18 cellular contexts compared by ENCODE assay signal in the genomic region with DNA sequence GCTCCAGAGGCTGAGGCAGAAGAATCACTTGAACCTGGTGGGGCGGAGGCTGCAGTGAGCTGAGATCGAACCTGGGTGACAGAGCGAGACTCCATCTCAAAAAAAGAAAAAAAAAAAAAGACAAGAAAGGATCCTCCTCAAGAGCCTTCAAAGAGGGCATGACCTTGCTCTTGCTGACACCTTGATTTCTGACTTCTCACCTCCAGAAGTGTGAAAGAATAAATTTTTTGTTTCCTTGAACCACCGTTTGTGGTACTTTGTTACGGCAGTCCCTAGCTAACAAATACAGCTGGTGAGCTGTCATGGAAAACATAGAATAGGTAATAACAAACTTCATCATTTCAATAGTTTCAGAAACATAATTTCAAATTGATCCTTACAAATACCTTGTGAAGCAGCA. TPM values are rescaled to one million over a fixed set of nuclear protein-coding genes. Genes with fewer than 3 reads are reported as not detected.
DNase-seq lines count a peak whose midpoint lies in the region; ATAC-seq and TF ChIP-seq lines count a peak whose summit lies in the region.
"Had no signal": no experiment of that assay in that cellular context is flagged by ENCODE, and none has a peak within 500 bp of the region (broad histone marks: within the 10 kb centered on the region; RNA-seq: fewer than 3 reads in every experiment).

No MANE protein-coding gene starts in this region.

- H3K27ac Mint-ChIP-seq in activated T-cell treated with anti-CD3 and anti-CD28 coated beads, Interleukin-2, amount 50 U/mL, for 24 hours: peak overlapping the region; percentile 67
- peak overlapping the region; percentile 79 to 99 (median 96) for H3K27ac Mint-ChIP-seq in CD8-positive, alpha-beta memory T cell
- H3K27ac Mint-ChIP-seq in brain: no peak overlapping the region
- peak overlapping the region in 2 of 3 experiments; percentile 20 to 41 for H3K27ac Mint-ChIP-seq in nephron

- no peak overlapping the region for H3K27ac ChIP-seq in CD8-positive, alpha-beta memory T cell (ENCODE audit: low read depth, low read length)
- H3K27ac ChIP-seq: C4-2B, KMS-11 had no signal

- H3K9me3 Mint-ChIP-seq in activated T-cell treated with anti-CD3 and anti-CD28 coated beads, Interleukin-2, amount 50 U/mL, for 24 hours: no peaks in the 10 kb centered on the region
- no peaks in the 10 kb centered on the region for H3K9me3 Mint-ChIP-seq in CD8-positive, alpha-beta memory T cell
- no peaks in the 10 kb centered on the region for H3K9me3 Mint-ChIP-seq in brain
- H3K9me3 Mint-ChIP-seq in nephron: no peaks in the 10 kb centered on the region

- no peak overlapping the region for H3K4me3 ChIP-seq in CD8-positive, alpha-beta memory T cell (ENCODE audit: low read length)
- H3K4me3 ChIP-seq: MG63 had no signal

- TF ChIP-seq CTCF in brain (conservative IDR thresholded peaks at IDR 0.05) (no peak), nephron (IDR thresholded peaks at IDR 0.05; ENCODE audit: unreplicated experiment in 3 of 3) (no peak)

- CTCF ChIA-PET in CD8-positive, alpha-beta memory T cell (lab: Charles Lee): no interaction called here

- H3K4me1 Mint-ChIP-seq in activated T-cell treated with anti-CD3 and anti-CD28 coated beads, Interleukin-2, amount 50 U/mL, for 24 hours (ENCODE audit: low read depth): peaks cover 38% of the 10 kb centered on the region
- H3K4me1 Mint-ChIP-seq in CD8-positive, alpha-beta memory T cell: peaks cover 42 to 48% (median 44%) of the 10 kb centered on the region in 3 donors
- H3K4me1 Mint-ChIP-seq in brain (peaks cover 22% of the 10 kb centered on the region), nephron (peaks cover 16% of the 10 kb centered on the region)

- ATAC-seq in GM18873 (IDR thresholded peaks at IDR 0.05; ENCODE audit: low FRiP score, unreplicated experiment) (no peak), HG03039 (IDR thresholded peaks at IDR 0.05; ENCODE audit: unreplicated experiment) (no peak)
- no peak for ATAC-seq in activated CD4-positive, CD25-positive, alpha-beta regulatory T cell treated with anti-CD3 and anti-CD28 coated beads, Interleukin-2, amount 50 U/mL, for 24 hours

- H3K27me3 Mint-ChIP-seq in activated T-cell treated with anti-CD3 and anti-CD28 coated beads, Interleukin-2, amount 50 U/mL, for 24 hours: no peaks in the 10 kb centered on the region
- no peaks in the 10 kb centered on the region for H3K27me3 Mint-ChIP-seq in CD8-positive, alpha-beta memory T cell
- H3K27me3 Mint-ChIP-seq in brain (peaks cover 5% of the 10 kb centered on the region), nephron (ENCODE audit: low read depth) (no peaks in the 10 kb centered on the region)

- H3K36me3 ChIP-seq in CD8-positive, alpha-beta memory T cell (ENCODE audit: insufficient read depth, low read length): no peaks in the 10 kb centered on the region
- H3K36me3 ChIP-seq: MG63 had no signal

- peak overlapping the region; percentile 15 for H3K4me3 Mint-ChIP-seq in activated T-cell treated with anti-CD3 and anti-CD28 coated beads, Interleukin-2, amount 50 U/mL, for 24 hours
- H3K4me3 Mint-ChIP-seq in CD8-positive, alpha-beta memory T cell: peak overlapping the region; percentile 62 to 97 (median 94)
- H3K4me3 Mint-ChIP-seq in brain (peak overlapping the region; percentile 30 to 84 (median 46)), nephron (peak overlapping the region; percentile 46 to 76 (median 68))

- H3K27me3 ChIP-seq in CD8-positive, alpha-beta memory T cell (ENCODE audit: insufficient read depth, low read length, poor library complexity, severe bottlenecking): no peaks in the 10 kb centered on the region
- H3K27me3 ChIP-seq: MG63 had no signal

- H3K4me1 ChIP-seq in CD8-positive, alpha-beta memory T cell (ENCODE audit: insufficient read depth, low read length): peaks cover 29% of the 10 kb centered on the region

- DNase-seq in activated T-cell treated with anti-CD3 and anti-CD28 coated beads, Interleukin-2, amount 50 U/mL, for 24 hours: no peak
- DNase-seq in activated T-cell treated with anti-CD3 and anti-CD28 coated beads, Interleukin-2, amount 50 U/mL, for 48 hours: no peak
- DNase-seq in CD8-positive, alpha-beta memory T cell: peak in 3 of 5 donors; percentile 2 to 60 (median 49)
- DNase-seq: DMS79 treated with DMSO at 0.1 percent for 48 hours, GDM1, MG63, NCI-H1105 treated with DMSO at 0.1 percent for 48 hours, NCI-H187, NCI-H446 treated with DMSO at 0.1 percent for 48 hours, NCI-H748 treated with DMSO at 0.1 percent for 48 hours, Right ventricle myocardium superior had no signal

- POLR2A ChIA-PET in CD8-positive, alpha-beta memory T cell (lab: Charles Lee): interaction anchor here (0.6 to 2.6 kb wide), 4 partner anchors 64 to 230 kb away, joined by 4 to 22 read pairs (median 10); a partner anchor contains a TSS

- H3K36me3 Mint-ChIP-seq in activated T-cell treated with anti-CD3 and anti-CD28 coated beads, Interleukin-2, amount 50 U/mL, for 24 hours (ENCODE audit: low read depth): peaks cover 12% of the 10 kb centered on the region
- peaks cover 0 to 15% (median 0%) of the 10 kb centered on the region in 3 donors for H3K36me3 Mint-ChIP-seq in CD8-positive, alpha-beta memory T cell
- H3K36me3 Mint-ChIP-seq in brain: peaks cover 17% of the 10 kb centered on the region
- peaks cover 8% of the 10 kb centered on the region for H3K36me3 Mint-ChIP-seq in nephron (ENCODE audit: low read depth)

- no peaks in the 10 kb centered on the region for H3K9me3 ChIP-seq in CD8-positive, alpha-beta memory T cell (ENCODE audit: low read length)
- H3K9me3 ChIP-seq: MG63 had no signal

RNA-seq across cellular contexts. Expression of a gene that starts 1.9 kb away (rescaled TPM):
- 10 to 100 TPM; 38.7 to 41.5 TPM for total RNA-seq in CD8-positive, alpha-beta memory T cell
- polyA plus RNA-seq in CD8-positive, alpha-beta memory T cell: 81.9 TPM
- polyA plus RNA-seq in brain (ENCODE audit: insufficient read depth, low read depth, low replicate concordance): 67.5 TPM

RNA-seq across cellular contexts. Expression of a gene that starts 46.1 kb away (rescaled TPM):
- total RNA-seq in CD8-positive, alpha-beta memory T cell: not detected
- polyA plus RNA-seq in CD8-positive, alpha-beta memory T cell: 1.2 TPM
- 8.0 TPM for polyA plus RNA-seq in brain (ENCODE audit: insufficient read depth, low read depth, low replicate concordance)

RNA-seq across cellular contexts. Expression of a gene that starts 46.6 kb away (rescaled TPM):
- 100 to 1,000 TPM; 334 to 343 TPM for total RNA-seq in CD8-positive, alpha-beta memory T cell
- 150 TPM for polyA plus RNA-seq in CD8-positive, alpha-beta memory T cell
- polyA plus RNA-seq in brain (ENCODE audit: insufficient read depth, low read depth, low replicate concordance): 50.9 TPM

Comparison
In these comparisons a context has a peak if more than half of its experiments do, and no peak if none do; other contexts are left out.
1. DNase-seq: peak in CD8-positive, alpha-beta memory T cell (3 of 5); none in activated T-cell treated with anti-CD3 and anti-CD28 coated beads, Interleukin-2, amount 50 U/mL, for 24 hours (single experiment) and activated T-cell treated with anti-CD3 and anti-CD28 coated beads, Interleukin-2, amount 50 U/mL, for 48 hours (0 of 2).
2. H3K27ac Mint-ChIP-seq: peak in activated T-cell treated with anti-CD3 and anti-CD28 coated beads, Interleukin-2, amount 50 U/mL, for 24 hours (single experiment), CD8-positive, alpha-beta memory T cell (8 of 8) and nephron (2 of 3); none in brain (0 of 5).
3. H3K4me3 Mint-ChIP-seq: peak in every context shown above with its lines; median percentile 94 in CD8-positive, alpha-beta memory T cell; 68 in nephron; 46 in brain; 15 in activated T-cell treated with anti-CD3 and anti-CD28 coated beads, Interleukin-2, amount 50 U/mL, for 24 hours.